Comparison of ENCODE assay signal across 27 cellular contexts in genomic region chr6:167979436-167980090, GRCh38. TPM values are rescaled to one million over a fixed set of nuclear protein-coding genes. Genes with fewer than 3 reads are reported as not detected.
"Had no signal": no experiment of that assay in that cellular context is flagged by ENCODE, and none has a peak within 500 bp of the region (broad histone marks: within the 10 kb centered on the region; RNA-seq: fewer than 3 reads in every experiment).

No MANE protein-coding gene starts in this region.

- H3K4me3 Mint-ChIP-seq: effector memory CD8-positive, alpha-beta T cell; naive B cell; nephron progenitor cell had no signal

- H3K27ac Mint-ChIP-seq: effector memory CD8-positive, alpha-beta T cell; nephron progenitor cell had no signal

- DNase-seq: central memory CD4-positive, alpha-beta T cell; cortex of kidney; dorsolateral prefrontal cortex; effector memory CD8-positive, alpha-beta T cell; esophagus squamous epithelium; foreskin fibroblast; left colon; left ventricle myocardium superior; mesenchymal stem cell; naive B cell; nephron progenitor cell; pancreas; sigmoid colon; stimulated activated CD4-positive, alpha-beta T cell treated with anti-CD3 and anti-CD28 coated beads, Interleukin-2, amount 100 ng/mL, for 24 hours; stimulated activated CD4-positive, alpha-beta T cell treated with anti-CD3 and anti-CD28 coated beads, Interleukin-4, amount 100 ng/mL, for 4 hours; stimulated activated naive CD4-positive, alpha-beta T cell; stomach; substantia nigra; transverse colon had no signal

- H3K9me3 ChIP-seq: esophagus squamous epithelium, pancreas, prostate gland, sigmoid colon, stomach, thoracic aorta, transverse colon had no signal

- H3K36me3 ChIP-seq: esophagus squamous epithelium, pancreas, prostate gland, sigmoid colon, stomach, thoracic aorta, transverse colon had no signal

- ATAC-seq: effector memory CD8-positive, alpha-beta T cell; left colon; left ventricle myocardium superior; pancreas had no signal

- H3K27me3 ChIP-seq: dorsolateral prefrontal cortex, pancreas, sigmoid colon, stomach, transverse colon had no signal

- FAIRE-seq: pancreas had no signal

- H3K27me3 Mint-ChIP-seq: effector memory CD8-positive, alpha-beta T cell had no signal

- H3K27ac ChIP-seq: esophagus squamous epithelium, pancreas, prostate gland, sigmoid colon, skin epidermis, stomach, thoracic aorta, transverse colon had no signal

- H3K36me3 Mint-ChIP-seq: naive B cell had no signal

- H3K9me3 Mint-ChIP-seq: effector memory CD8-positive, alpha-beta T cell had no signal

- H3K4me3 ChIP-seq: dorsolateral prefrontal cortex, esophagus squamous epithelium, lung, pancreas, prostate gland, sigmoid colon, skin epidermis, stomach, thoracic aorta, transverse colon had no signal

- H3K4me1 ChIP-seq: pancreas, sigmoid colon had no signal

RNA-seq across cellular contexts. Expression of gene KIF25, which starts 17.9 kb away (rescaled TPM):
- total RNA-seq: chondrocyte, epithelial cell of proximal tubule, kidney epithelial cell, left ventricle myocardium superior, thoracic aorta, transverse colon, urinary bladder had no signal
